Comparison of ENCODE assay signal across 29 cellular contexts in genomic region chr10:15315286-15315685, GRCh38.
"Had no signal": no experiment of that assay in that cellular context is flagged by ENCODE, and none has a peak within 500 bp of the region (broad histone marks: within the 10 kb centered on the region; RNA-seq: fewer than 3 reads in every experiment).

No MANE protein-coding gene starts in this region.

- H3K9me3 ChIP-seq: colonic mucosa, left lung, lower lobe of right lung, thoracic aorta, uterus had no signal

- H3K27me3 ChIP-seq: colonic mucosa, heart left ventricle, left lung, uterus had no signal

- H3K27ac Mint-ChIP-seq: activated CD4-positive, alpha-beta memory T cell treated with anti-CD3 and anti-CD28 coated beads, Interleukin-2, amount 10 ng/mL, durations not matched to agents 7 days and 5 days; activated CD4-positive, alpha-beta T cell treated with anti-CD3 and anti-CD28 coated beads, Interleukin-2, amount 10 ng/mL, durations not matched to agents 24 days and 14 days; activated T-cell treated with anti-CD3 and anti-CD28 coated beads, Interleukin-2, amount 50 U/mL, for 24 hours; natural killer cell; T-helper 1 cell treated with Interleukin-12 subunit alpha and Interleukin-12 subunit beta and Interleukin-4 antibody, amounts not matched to agents 30 μg/mL and 1 μg/mL, for 36 hours; type B pancreatic cell had no signal

- H3K4me3 ChIP-seq: colonic mucosa, heart left ventricle, left lung, lower lobe of right lung, thoracic aorta, uterus had no signal

- FAIRE-seq: bronchial epithelial cell, endothelial cell of umbilical vein, TTC549 had no signal

- DNase-seq: activated CD4-positive, alpha-beta memory T cell treated with anti-CD3 and anti-CD28 coated beads, Interleukin-2, amount 10 ng/mL, durations not matched to agents 7 days and 5 days; activated CD4-positive, alpha-beta T cell treated with anti-CD3 and anti-CD28 coated beads, Interleukin-2, amount 10 ng/mL, durations not matched to agents 24 days and 14 days; activated CD8-positive, alpha-beta memory T cell treated with anti-CD3 and anti-CD28 coated beads, Interleukin-2, amount 50 U/mL, for 48 hours; activated gamma-delta T cell treated with Interleukin-2 at 50 U/mL for 16 hours; activated naive CD4-positive, alpha-beta T cell treated with anti-CD3 and anti-CD28 coated beads, Interleukin-2, amount 50 U/mL, for 16 hours; activated T-cell treated with anti-CD3 and anti-CD28 coated beads, Interleukin-2, amount 50 U/mL, for 24 hours; amniotic stem cell; colonic mucosa; effector memory CD4-positive, alpha-beta T cell; foreskin fibroblast; heart left ventricle; kidney glomerular epithelial cell; left lung; lower lobe of right lung; mesenchymal stem cell; natural killer cell; right cardiac atrium; stimulated activated CD4-positive, alpha-beta T cell treated with anti-CD3 and anti-CD28 coated beads, Interleukin-2, amount 100 ng/mL, for 48 hours; stimulated activated naive CD4-positive, alpha-beta T cell treated with Interleukin-2 at 50 U/mL for 16 hours; SW 1271; T-helper 9 cell; uterus had no signal

- H3K4me3 Mint-ChIP-seq: activated CD4-positive, alpha-beta memory T cell treated with anti-CD3 and anti-CD28 coated beads, Interleukin-2, amount 10 ng/mL, durations not matched to agents 7 days and 5 days; activated CD4-positive, alpha-beta T cell treated with anti-CD3 and anti-CD28 coated beads, Interleukin-2, amount 10 ng/mL, durations not matched to agents 24 days and 14 days; activated T-cell treated with anti-CD3 and anti-CD28 coated beads, Interleukin-2, amount 50 U/mL, for 24 hours; natural killer cell; T-helper 1 cell treated with Interleukin-12 subunit alpha and Interleukin-12 subunit beta and Interleukin-4 antibody, amounts not matched to agents 30 μg/mL and 1 μg/mL, for 36 hours; type B pancreatic cell had no signal

- H3K9me3 Mint-ChIP-seq: activated CD4-positive, alpha-beta memory T cell treated with anti-CD3 and anti-CD28 coated beads, Interleukin-2, amount 10 ng/mL, durations not matched to agents 7 days and 5 days; activated CD4-positive, alpha-beta T cell treated with anti-CD3 and anti-CD28 coated beads, Interleukin-2, amount 10 ng/mL, durations not matched to agents 24 days and 14 days; activated T-cell treated with anti-CD3 and anti-CD28 coated beads, Interleukin-2, amount 50 U/mL, for 24 hours; natural killer cell; T-helper 1 cell treated with Interleukin-12 subunit alpha and Interleukin-12 subunit beta and Interleukin-4 antibody, amounts not matched to agents 30 μg/mL and 1 μg/mL, for 36 hours had no signal

- H3K27ac ChIP-seq: colonic mucosa, heart left ventricle, left lung, lower lobe of right lung, thoracic aorta, uterus, VCaP had no signal

- H3K36me3 Mint-ChIP-seq: natural killer cell had no signal

- H3K27me3 Mint-ChIP-seq: activated CD4-positive, alpha-beta memory T cell treated with anti-CD3 and anti-CD28 coated beads, Interleukin-2, amount 10 ng/mL, durations not matched to agents 7 days and 5 days; activated T-cell treated with anti-CD3 and anti-CD28 coated beads, Interleukin-2, amount 50 U/mL, for 24 hours; type B pancreatic cell had no signal

- H3K4me1 ChIP-seq: colonic mucosa had no signal

- H3K4me1 Mint-ChIP-seq: activated CD4-positive, alpha-beta memory T cell treated with anti-CD3 and anti-CD28 coated beads, Interleukin-2, amount 10 ng/mL, durations not matched to agents 7 days and 5 days had no signal

- H3K36me3 ChIP-seq: colonic mucosa, heart left ventricle, left lung, lower lobe of right lung, thoracic aorta, uterus had no signal
